13 cellular contexts compared by ENCODE assay signal in the genomic region with DNA sequence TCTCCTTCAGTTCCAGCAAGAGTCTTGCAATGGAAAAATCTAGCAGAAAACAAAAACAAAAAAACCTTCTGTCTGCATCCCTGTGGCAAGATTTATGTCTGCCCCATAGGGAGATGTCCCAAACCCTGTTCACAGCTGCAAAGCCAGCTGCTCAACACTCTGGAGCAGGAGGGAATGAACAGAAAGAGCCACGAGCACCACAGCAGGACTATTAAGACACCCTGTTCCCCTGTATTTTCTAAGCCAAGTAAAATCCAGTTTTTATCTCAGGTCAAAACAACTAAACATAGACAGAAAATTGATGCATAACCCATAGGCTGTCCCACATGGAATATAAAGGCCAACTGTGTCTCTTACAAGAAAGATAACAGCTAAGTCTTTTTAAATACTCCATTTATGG.
DNase-seq lines count a peak whose midpoint lies in the region.
"Had no signal": no experiment of that assay in that cellular context is flagged by ENCODE, and none has a peak within 500 bp of the region (broad histone marks: within the 10 kb centered on the region; RNA-seq: fewer than 3 reads in every experiment).

No MANE protein-coding gene starts in this region.

- peak; percentile 60 for DNase-seq in COLO829 (ENCODE audit: low spot score)
- peak; percentile 72 for DNase-seq in NCI-H2171 (lab: John Stamatoyannopoulos, UW)
- peak; percentile 63 for DNase-seq in foreskin melanocyte
- DNase-seq in pons (ENCODE audit: low spot score) = peak; percentile 26
- DNase-seq in activated CD4-positive, alpha-beta T cell treated with anti-CD3 and anti-CD28 coated beads, Interleukin-2, amount 50 U/mL, for 4 hours = no peak
- no peak for DNase-seq in AG08395 (ENCODE audit: low spot score)
- DNase-seq in activated T-cell treated with anti-CD3 and anti-CD28 coated beads for 4 hours = no peak
- DNase-seq: GDM1, NCI-H1092 treated with DMSO at 0.1 percent for 48 hours, NCI-H146, NCI-H2081 treated with DMSO at 0.1 percent for 48 hours, NCI-H2227 treated with DMSO at 0.1 percent for 48 hours, RPMI8226 had no signal

Comparison
In these comparisons a context has a peak if more than half of its experiments do, and no peak if none do; other contexts are left out.
1. DNase-seq: peak in COLO829 (single experiment), NCI-H2171 (single experiment), foreskin melanocyte (single experiment) and pons (single experiment); none in activated CD4-positive, alpha-beta T cell treated with anti-CD3 and anti-CD28 coated beads, Interleukin-2, amount 50 U/mL, for 4 hours (0 of 2), AG08395 (single experiment) and activated T-cell treated with anti-CD3 and anti-CD28 coated beads for 4 hours (single experiment).